In genomic region chr1:173052681-173053196, GRCh38 we compare ENCODE assay signal across 2 cellular contexts.
TF ChIP-seq lines count a peak whose summit lies in the region.

No MANE protein-coding gene starts in this region.

TF ChIP-seq in H1, 55 proteins besides CTCF, POLR2A, EP300 and RAD21 (continued from another document):
- TF ChIP-seq ATF3 (IDR thresholded peaks at IDR 0.05; ENCODE audit: insufficient read depth, low read depth, low read length) (no peak), USF2 (IDR thresholded peaks at IDR 0.05; ENCODE audit: low read length) (no peak), PHF8 (conservative IDR thresholded peaks at IDR 0.05; ENCODE audit: low read depth, low read length) (no peak), GTF2F1 (IDR thresholded peaks at IDR 0.05; ENCODE audit: borderline replicate concordance, low read depth, low read length) (no peak)

TF ChIP-seq in WTC11, 78 proteins besides CTCF, POLR2A, EP300 and RAD21 (continued from another document):
- no peak for TF ChIP-seq AR (CRISPR knock-in tag; IDR thresholded peaks at IDR 0.05)
- TF ChIP-seq ZNF396 (CRISPR knock-in tag; IDR thresholded peaks at IDR 0.05; ENCODE audit: borderline replicate concordance): no peak
- no peak for TF ChIP-seq FOXJ3 (CRISPR knock-in tag; IDR thresholded peaks at IDR 0.05; ENCODE audit: borderline replicate concordance)
- TF ChIP-seq SMAD3 (CRISPR knock-in tag; IDR thresholded peaks at IDR 0.05; ENCODE audit: borderline replicate concordance): no peak
- no peak for TF ChIP-seq KAT7 (CRISPR knock-in tag; IDR thresholded peaks at IDR 0.05; ENCODE audit: borderline replicate concordance)
- TF ChIP-seq NFATC4 (CRISPR knock-in tag; IDR thresholded peaks at IDR 0.05): no peak
- no peak for TF ChIP-seq CDX4 (CRISPR knock-in tag; IDR thresholded peaks at IDR 0.05; ENCODE audit: borderline replicate concordance)
- no peak for TF ChIP-seq NR1H2 (CRISPR knock-in tag; IDR thresholded peaks at IDR 0.05)
- TF ChIP-seq PRRX2 (CRISPR knock-in tag; IDR thresholded peaks at IDR 0.05): no peak
- no peak for TF ChIP-seq E2F5 (CRISPR knock-in tag; IDR thresholded peaks at IDR 0.05)
- TF ChIP-seq MAX (CRISPR knock-in tag; IDR thresholded peaks at IDR 0.05): no peak
- no peak for TF ChIP-seq ZNF671 (CRISPR knock-in tag; IDR thresholded peaks at IDR 0.05)
- TF ChIP-seq MLX (CRISPR knock-in tag; IDR thresholded peaks at IDR 0.05): no peak
- no peak for TF ChIP-seq ZNF512 (CRISPR knock-in tag; IDR thresholded peaks at IDR 0.05; ENCODE audit: borderline replicate concordance)
